Comparison of ENCODE assay signal across 11 cellular contexts in genomic region chr5:131272365-131273123, GRCh38. TPM values are rescaled to one million over a fixed set of nuclear protein-coding genes. Genes with fewer than 3 reads are reported as not detected.
DNase-seq lines count a peak whose midpoint lies in the region; ATAC-seq and TF ChIP-seq lines count a peak whose summit lies in the region.
"Had no signal": no experiment of that assay in that cellular context is flagged by ENCODE, and none has a peak within 500 bp of the region (broad histone marks: within the 10 kb centered on the region; RNA-seq: fewer than 3 reads in every experiment).

No MANE protein-coding gene starts in this region.

- peaks cover 57% of the 10 kb centered on the region for H3K36me3 Mint-ChIP-seq in activated naive CD8-positive, alpha-beta T cell treated with anti-CD3 and anti-CD28 coated beads for 36 hours

- ATAC-seq in HG03378 (IDR thresholded peaks at IDR 0.05; ENCODE audit: unreplicated experiment) (peak; percentile 31), HG02571 (IDR thresholded peaks at IDR 0.05; ENCODE audit: unreplicated experiment) (no peak), lower lobe of right lung (no peak), sciatic nerve (no peak)

- DNase-seq in AG10803 (ENCODE audit: low read depth) (peak; percentile 5), GM10266 (ENCODE audit: extremely low spot score) (peak; percentile 44), SKM-1 (lab: John Stamatoyannopoulos, UW; ENCODE audit: unreplicated experiment) (no peak), lower lobe of right lung (no peak), sciatic nerve (ENCODE audit: low spot score) (no peak)
- DNase-seq in activated naive CD8-positive, alpha-beta T cell treated with anti-CD3 and anti-CD28 coated beads for 36 hours = no peak
- DNase-seq: esophagus squamous epithelium; NK-92 treated with Interleukin-12 subunit alpha and Interleukin-12 subunit beta, amount 100 ng/mL, for 24 hours had no signal

- H3K27ac Mint-ChIP-seq in activated naive CD8-positive, alpha-beta T cell treated with anti-CD3 and anti-CD28 coated beads for 36 hours = peak overlapping the region; percentile 97

- H3K4me1 Mint-ChIP-seq in activated naive CD8-positive, alpha-beta T cell treated with anti-CD3 and anti-CD28 coated beads for 36 hours = peaks cover 76% of the 10 kb centered on the region

- H3K36me3 ChIP-seq in lower lobe of right lung = no peaks in the 10 kb centered on the region
- H3K36me3 ChIP-seq: esophagus squamous epithelium had no signal

- no peaks in the 10 kb centered on the region for H3K27me3 Mint-ChIP-seq in activated naive CD8-positive, alpha-beta T cell treated with anti-CD3 and anti-CD28 coated beads for 36 hours

- H3K4me1 ChIP-seq in lower lobe of right lung = peaks cover 32% of the 10 kb centered on the region

- H3K9me3 Mint-ChIP-seq in activated naive CD8-positive, alpha-beta T cell treated with anti-CD3 and anti-CD28 coated beads for 36 hours = no peaks in the 10 kb centered on the region

- no peak overlapping the region for H3K27ac ChIP-seq in lower lobe of right lung
- H3K27ac ChIP-seq: C4-2B, esophagus squamous epithelium had no signal

- intact Hi-C loops in lower lobe of right lung (cut with DNase I) = no loop called here
- intact Hi-C loops in sciatic nerve (cut with DNase I) = no loop called here

- no peaks in the 10 kb centered on the region for H3K9me3 ChIP-seq in lower lobe of right lung
- H3K9me3 ChIP-seq: esophagus squamous epithelium had no signal

- H3K4me3 ChIP-seq in AG10803 (ENCODE audit: low read length) (no peak overlapping the region), lower lobe of right lung (no peak overlapping the region)
- H3K4me3 ChIP-seq: esophagus squamous epithelium had no signal

- H3K27me3 ChIP-seq in lower lobe of right lung (ENCODE audit: low read depth) = no peaks in the 10 kb centered on the region
- H3K27me3 ChIP-seq: esophagus squamous epithelium had no signal

- no peak for TF ChIP-seq CTCF in AG10803 (conservative IDR thresholded peaks at IDR 0.05; ENCODE audit: low read length)
- no peak for TF ChIP-seq CTCF in GM10266 (IDR thresholded peaks at IDR 0.05; ENCODE audit: control insufficient read depth, insufficient read depth, low read depth, missing control alignments)
- no peak for TF ChIP-seq CTCF in lower lobe of right lung (IDR thresholded peaks at IDR 0.05)

- H3K4me3 Mint-ChIP-seq in activated naive CD8-positive, alpha-beta T cell treated with anti-CD3 and anti-CD28 coated beads for 36 hours = peak overlapping the region; percentile 80

RNA-seq across cellular contexts. Expression of gene CDC42SE2, which starts 8.7 kb away (rescaled TPM):
- 100 to 1,000 TPM; 112 to 116 TPM for total RNA-seq in activated naive CD8-positive, alpha-beta T cell treated with anti-CD3 and anti-CD28 coated beads for 36 hours
- total RNA-seq in lower lobe of right lung = 38.7 TPM
- 29.7 TPM for total RNA-seq in sciatic nerve

Comparison
In these comparisons a context has a peak if more than half of its experiments do, and no peak if none do; other contexts are left out.
1. DNase-seq: peak in AG10803 (single experiment) and GM10266 (single experiment); none in activated naive CD8-positive, alpha-beta T cell treated with anti-CD3 and anti-CD28 coated beads for 36 hours (single experiment), SKM-1 (single experiment), lower lobe of right lung (single experiment) and sciatic nerve (single experiment).